Comparison of ENCODE assay signal across 14 cellular contexts in the genomic region with DNA sequence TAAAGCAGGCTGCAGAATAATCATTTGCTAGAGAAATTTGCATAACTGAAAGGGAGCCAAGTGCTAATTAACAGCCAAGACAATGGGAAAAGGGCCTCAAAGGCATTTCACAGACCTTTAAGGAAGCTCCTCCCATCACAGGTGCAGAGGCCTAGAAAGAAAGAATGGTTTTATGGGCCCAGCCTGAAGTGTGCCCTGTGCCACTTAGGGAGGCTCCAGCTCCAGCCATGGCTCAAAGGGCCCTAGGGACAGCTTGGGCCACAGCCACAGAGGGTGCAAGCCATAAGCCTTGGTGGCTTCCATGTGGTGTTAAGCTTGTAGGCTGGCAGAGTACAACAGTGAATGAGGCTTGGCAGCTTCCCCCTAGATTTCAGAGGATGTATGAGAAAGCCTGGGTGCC. TPM values are rescaled to one million over a fixed set of nuclear protein-coding genes. Genes with fewer than 3 reads are reported as not detected.
DNase-seq lines count a peak whose midpoint lies in the region; ATAC-seq and TF ChIP-seq lines count a peak whose summit lies in the region.
"Had no signal": no experiment of that assay in that cellular context is flagged by ENCODE, and none has a peak within 500 bp of the region (broad histone marks: within the 10 kb centered on the region; RNA-seq: fewer than 3 reads in every experiment).

No MANE protein-coding gene starts in this region.

- CTCF ChIA-PET in CD4-positive, alpha-beta memory T cell (lab: Charles Lee; ENCODE audit: partially characterized antibody), result interaction anchor here (1.2 to 2.8 kb wide), 3 partner anchors 14 to 98 kb away, joined by 3 to 16 read pairs (median 4); a partner anchor contains a TSS

- H3K27ac ChIP-seq in DOHH2 (ENCODE audit: low read depth, low read length) (peak overlapping the region; percentile 15), colonic mucosa (no peak overlapping the region), neural progenitor cell (no peak overlapping the region), upper lobe of left lung (no peak overlapping the region)
- no peak overlapping the region for H3K27ac ChIP-seq in CD4-positive, alpha-beta memory T cell (ENCODE audit: low read depth, low read length)
- H3K27ac ChIP-seq: lower lobe of right lung, ovary had no signal

- H3K4me2 ChIP-seq in DOHH2 (ENCODE audit: low read length) (peak overlapping the region; percentile 42), neural progenitor cell (peak overlapping the region; percentile 50)

- H3K4me3 ChIP-seq in DOHH2 (ENCODE audit: low read length) (0 out of 2 replicates have a peak overlapping the region, but pooled peaks have one; percentile 3), colonic mucosa (no peak overlapping the region), neural progenitor cell (no peak overlapping the region), upper lobe of left lung (no peak overlapping the region)
- no peak overlapping the region for H3K4me3 ChIP-seq in CD4-positive, alpha-beta memory T cell (ENCODE audit: low read length in 2 of 2)
- H3K4me3 ChIP-seq: heart left ventricle, lower lobe of right lung, ovary had no signal

- H3K4me3 Mint-ChIP-seq in neural progenitor cell (no peak overlapping the region), type B pancreatic cell (no peak overlapping the region)
- peak overlapping the region in 1 of 8 donors; percentile 28 for H3K4me3 Mint-ChIP-seq in CD4-positive, alpha-beta memory T cell
- H3K4me3 Mint-ChIP-seq: activated T-cell treated with anti-CD3 and anti-CD28 coated beads, Interleukin-2, amount 50 U/mL, for 4 hours had no signal

- no peak overlapping the region for H2AFZ ChIP-seq in neural progenitor cell (replicated peaks)

- H3K9me3 Mint-ChIP-seq in neural progenitor cell (no peaks in the 10 kb centered on the region), type B pancreatic cell (no peaks in the 10 kb centered on the region)
- H3K9me3 Mint-ChIP-seq in CD4-positive, alpha-beta memory T cell, result no peaks in the 10 kb centered on the region
- H3K9me3 Mint-ChIP-seq: activated T-cell treated with anti-CD3 and anti-CD28 coated beads, Interleukin-2, amount 50 U/mL, for 4 hours had no signal

- H4K20me1 ChIP-seq in DOHH2 (ENCODE audit: control insufficient read depth, insufficient read depth, low read depth, low read length) (no peaks in the 10 kb centered on the region), neural progenitor cell (ENCODE audit: low read depth) (no peaks in the 10 kb centered on the region)

- POLR2A ChIA-PET in CD4-positive, alpha-beta memory T cell (lab: Charles Lee; ENCODE audit: partially characterized antibody), result no interaction called here

- H3K36me3 Mint-ChIP-seq in neural progenitor cell (no peaks in the 10 kb centered on the region), type B pancreatic cell (no peaks in the 10 kb centered on the region)
- no peaks in the 10 kb centered on the region for H3K36me3 Mint-ChIP-seq in CD4-positive, alpha-beta memory T cell

- H3K9ac ChIP-seq in colonic mucosa (ENCODE audit: low read depth in 2 of 2, low read length in 2 of 2), result no peak overlapping the region
- H3K9ac ChIP-seq in neural progenitor cell, result no peak overlapping the region

- TF ChIP-seq POLR2A in upper lobe of left lung (IDR thresholded peaks at IDR 0.05), result no peak

- no peaks in the 10 kb centered on the region for H3K27me3 ChIP-seq in DOHH2 (ENCODE audit: control insufficient read depth, low read length)
- no peaks in the 10 kb centered on the region for H3K27me3 ChIP-seq in colonic mucosa
- no peaks in the 10 kb centered on the region for H3K27me3 ChIP-seq in neural progenitor cell
- no peaks in the 10 kb centered on the region for H3K27me3 ChIP-seq in CD4-positive, alpha-beta memory T cell (ENCODE audit: insufficient read depth, low read length)
- H3K27me3 ChIP-seq in upper lobe of left lung, result no peaks in the 10 kb centered on the region
- H3K27me3 ChIP-seq: BE2C, heart left ventricle, ovary had no signal

- peaks cover 15% of the 10 kb centered on the region for H3K27me3 Mint-ChIP-seq in neural progenitor cell (ENCODE audit: insufficient read depth, low read depth)
- no peaks in the 10 kb centered on the region for H3K27me3 Mint-ChIP-seq in CD4-positive, alpha-beta memory T cell
- H3K27me3 Mint-ChIP-seq in type B pancreatic cell, result peaks cover 2% of the 10 kb centered on the region

- no peak for TF ChIP-seq CTCF in DOHH2 (IDR thresholded peaks at IDR 0.05; ENCODE audit: low read depth, low read length, poor library complexity, severe bottlenecking)
- no peak for TF ChIP-seq CTCF in colonic mucosa (IDR thresholded peaks at IDR 0.05)
- no peak for TF ChIP-seq CTCF in neural progenitor cell (IDR thresholded peaks at IDR 0.05)
- TF ChIP-seq CTCF in upper lobe of left lung (IDR thresholded peaks at IDR 0.05), result no peak
- TF ChIP-seq CTCF in type B pancreatic cell (conservative IDR thresholded peaks at IDR 0.05), result no peak

- H3K4me1 Mint-ChIP-seq in neural progenitor cell, result peaks cover 60% of the 10 kb centered on the region
- peaks cover 25 to 72% (median 48%) of the 10 kb centered on the region in 4 donors for H3K4me1 Mint-ChIP-seq in CD4-positive, alpha-beta memory T cell
- H3K4me1 Mint-ChIP-seq in type B pancreatic cell (ENCODE audit: unreplicated experiment), result peaks cover 17% of the 10 kb centered on the region

- H3K79me2 ChIP-seq in DOHH2 (ENCODE audit: control insufficient read depth, low read length) (no peaks in the 10 kb centered on the region), neural progenitor cell (ENCODE audit: low read depth) (no peaks in the 10 kb centered on the region)

- H3K4me1 ChIP-seq in DOHH2 (ENCODE audit: control insufficient read depth, low read length), result peaks cover 46% of the 10 kb centered on the region
- H3K4me1 ChIP-seq in colonic mucosa, result peaks cover 8% of the 10 kb centered on the region
- peaks cover 77% of the 10 kb centered on the region for H3K4me1 ChIP-seq in neural progenitor cell
- peaks cover 41% of the 10 kb centered on the region for H3K4me1 ChIP-seq in CD4-positive, alpha-beta memory T cell (ENCODE audit: insufficient read depth, low read length)
- H3K4me1 ChIP-seq in upper lobe of left lung, result peaks cover 9 to 21% (median 18%) of the 10 kb centered on the region in 4 donors
- H3K4me1 ChIP-seq: BE2C had no signal

- H3F3A ChIP-seq in DOHH2 (ENCODE audit: control insufficient read depth, insufficient read depth), result peaks cover 8% of the 10 kb centered on the region
- H3F3A ChIP-seq in neural progenitor cell (ENCODE audit: low read depth), result peaks cover 81% of the 10 kb centered on the region

- no peak for ATAC-seq in GM21526 (IDR thresholded peaks at IDR 0.05; ENCODE audit: low FRiP score, unreplicated experiment)
- no peak for ATAC-seq in upper lobe of left lung (ENCODE audit: low FRiP score in 2 of 2)
- ATAC-seq: activated T-cell treated with anti-CD3 and anti-CD28 coated beads, Interleukin-2, amount 50 U/mL, for 4 hours; lower lobe of right lung had no signal

- no peaks in the 10 kb centered on the region for H3K9me3 ChIP-seq in DOHH2 (ENCODE audit: control insufficient read depth, insufficient read depth, low read length)
- H3K9me3 ChIP-seq in colonic mucosa, result no peaks in the 10 kb centered on the region
- H3K9me3 ChIP-seq in neural progenitor cell (ENCODE audit: low read depth), result no peaks in the 10 kb centered on the region
- no peaks in the 10 kb centered on the region for H3K9me3 ChIP-seq in CD4-positive, alpha-beta memory T cell (ENCODE audit: control insufficient read depth in 1 of 2, low read length in 2 of 2)
- H3K9me3 ChIP-seq in upper lobe of left lung, result no peaks in the 10 kb centered on the region
- H3K9me3 ChIP-seq: BE2C, heart left ventricle, lower lobe of right lung, ovary had no signal

- no peaks in the 10 kb centered on the region for H3K9me2 ChIP-seq in DOHH2 (replicated peaks; ENCODE audit: control insufficient read depth, low read length)

- H3K36me3 ChIP-seq in DOHH2 (ENCODE audit: control insufficient read depth, low read length) (no peaks in the 10 kb centered on the region), colonic mucosa (no peaks in the 10 kb centered on the region), neural progenitor cell (no peaks in the 10 kb centered on the region), upper lobe of left lung (no peaks in the 10 kb centered on the region)
- no peaks in the 10 kb centered on the region for H3K36me3 ChIP-seq in CD4-positive, alpha-beta memory T cell (ENCODE audit: insufficient read depth, low read length)
- H3K36me3 ChIP-seq: BE2C, heart left ventricle, lower lobe of right lung, ovary had no signal

- intact Hi-C loops in colonic mucosa (cut with DNase I), result no loop called here
- intact Hi-C loops in CD4-positive, alpha-beta memory T cell (cut with micrococcal nuclease), result no loop called here

- DNase-seq in NCI-H1048 (lab: John Stamatoyannopoulos, UW) (peak; percentile 39), colonic mucosa (peak; percentile 38), neural progenitor cell (ENCODE audit: low spot score) (peak; percentile 53), upper lobe of left lung (no peak), type B pancreatic cell (ENCODE audit: extremely low spot score, unreplicated experiment) (no peak)
- no peak for DNase-seq in CD4-positive, alpha-beta memory T cell
- DNase-seq: activated T-cell treated with anti-CD3 and anti-CD28 coated beads, Interleukin-2, amount 50 U/mL, for 4 hours; BE2C; GDM1; heart left ventricle; lower lobe of right lung; ovary had no signal

- no peak for TF ChIP-seq EP300 in upper lobe of left lung (IDR thresholded peaks at IDR 0.05)

- no peak overlapping the region for H3K27ac Mint-ChIP-seq in neural progenitor cell
- peak overlapping the region in 1 of 7 donors; percentile 29 for H3K27ac Mint-ChIP-seq in CD4-positive, alpha-beta memory T cell
- no peak overlapping the region for H3K27ac Mint-ChIP-seq in type B pancreatic cell

RNA-seq across cellular contexts. Expression of a gene that starts 50.1 kb away (rescaled TPM):
- total RNA-seq in colonic mucosa (1 to 10 TPM; 2.4 to 4.3 TPM), neural progenitor cell (ENCODE audit: low replicate concordance) (0.86 and 1.8 TPM in 2 replicates), upper lobe of left lung (1 to 10 TPM in 4 of 6 donors, under 1 TPM in 2; 0.69 to 6.3 (median 2.1) TPM), type B pancreatic cell (ENCODE audit: low replicate concordance) (0.60 and 1.2 TPM in 2 replicates)
- total RNA-seq in CD4-positive, alpha-beta memory T cell, result 1 to 10 TPM in 1 of 2 experiments, under 1 TPM in 1; 0.87 to 1.6 TPM
- polyA plus RNA-seq in CD4-positive, alpha-beta memory T cell, result under 1 TPM in 1 of 2 donors, not detected in 1; 0.06 TPM

Comparison
In these comparisons a context has a peak if more than half of its experiments do, and no peak if none do; other contexts are left out.
1. DNase-seq: peak in NCI-H1048 (single experiment), colonic mucosa (single experiment) and neural progenitor cell (single experiment); none in CD4-positive, alpha-beta memory T cell (0 of 5), upper lobe of left lung (0 of 2) and type B pancreatic cell (single experiment).